ENCODE assay signal across 1 cellular context in the genomic region with DNA sequence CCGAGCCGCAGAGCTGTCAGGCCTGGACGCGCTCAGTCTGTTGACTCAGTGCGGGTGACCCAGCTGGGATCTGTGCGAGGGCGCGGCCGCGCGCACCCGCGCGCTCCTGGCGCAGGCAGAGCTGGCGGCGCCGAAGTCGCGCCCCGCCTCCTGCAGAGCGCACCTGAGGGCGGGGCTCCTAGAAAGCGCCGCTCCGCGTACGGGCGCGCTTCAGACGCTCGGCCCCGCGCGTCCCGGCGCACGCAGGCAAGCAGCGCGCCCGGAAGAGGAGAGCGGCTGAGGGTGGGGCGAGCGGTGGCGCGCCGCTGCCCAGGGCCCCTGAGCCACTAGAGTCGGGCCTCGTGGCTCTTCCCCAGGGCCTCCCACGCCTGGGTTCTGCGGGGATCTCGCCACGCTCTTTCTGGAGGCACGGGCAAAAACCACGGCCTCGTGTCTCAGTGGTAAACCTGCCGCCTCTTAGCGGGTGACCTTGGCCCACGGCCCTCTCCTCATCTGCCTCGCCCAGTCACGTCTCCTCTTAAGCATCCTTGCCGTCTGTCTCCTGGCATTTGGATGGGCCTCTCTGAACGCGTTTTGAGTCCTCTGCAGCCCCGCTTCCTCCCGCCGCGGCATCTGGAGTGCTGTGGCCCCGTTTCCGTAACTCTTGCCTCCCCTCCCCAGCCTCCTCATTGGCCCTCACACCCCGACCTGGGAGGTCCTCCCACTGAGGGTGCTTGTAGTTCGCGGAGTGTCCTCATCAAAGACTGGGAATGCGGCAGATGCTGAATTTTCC.
A peak's percentile ranks its signal among the peaks of the same experiment; 100 is the strongest.
TF ChIP-seq lines count a peak whose summit lies in the region.

A gene with protein sequence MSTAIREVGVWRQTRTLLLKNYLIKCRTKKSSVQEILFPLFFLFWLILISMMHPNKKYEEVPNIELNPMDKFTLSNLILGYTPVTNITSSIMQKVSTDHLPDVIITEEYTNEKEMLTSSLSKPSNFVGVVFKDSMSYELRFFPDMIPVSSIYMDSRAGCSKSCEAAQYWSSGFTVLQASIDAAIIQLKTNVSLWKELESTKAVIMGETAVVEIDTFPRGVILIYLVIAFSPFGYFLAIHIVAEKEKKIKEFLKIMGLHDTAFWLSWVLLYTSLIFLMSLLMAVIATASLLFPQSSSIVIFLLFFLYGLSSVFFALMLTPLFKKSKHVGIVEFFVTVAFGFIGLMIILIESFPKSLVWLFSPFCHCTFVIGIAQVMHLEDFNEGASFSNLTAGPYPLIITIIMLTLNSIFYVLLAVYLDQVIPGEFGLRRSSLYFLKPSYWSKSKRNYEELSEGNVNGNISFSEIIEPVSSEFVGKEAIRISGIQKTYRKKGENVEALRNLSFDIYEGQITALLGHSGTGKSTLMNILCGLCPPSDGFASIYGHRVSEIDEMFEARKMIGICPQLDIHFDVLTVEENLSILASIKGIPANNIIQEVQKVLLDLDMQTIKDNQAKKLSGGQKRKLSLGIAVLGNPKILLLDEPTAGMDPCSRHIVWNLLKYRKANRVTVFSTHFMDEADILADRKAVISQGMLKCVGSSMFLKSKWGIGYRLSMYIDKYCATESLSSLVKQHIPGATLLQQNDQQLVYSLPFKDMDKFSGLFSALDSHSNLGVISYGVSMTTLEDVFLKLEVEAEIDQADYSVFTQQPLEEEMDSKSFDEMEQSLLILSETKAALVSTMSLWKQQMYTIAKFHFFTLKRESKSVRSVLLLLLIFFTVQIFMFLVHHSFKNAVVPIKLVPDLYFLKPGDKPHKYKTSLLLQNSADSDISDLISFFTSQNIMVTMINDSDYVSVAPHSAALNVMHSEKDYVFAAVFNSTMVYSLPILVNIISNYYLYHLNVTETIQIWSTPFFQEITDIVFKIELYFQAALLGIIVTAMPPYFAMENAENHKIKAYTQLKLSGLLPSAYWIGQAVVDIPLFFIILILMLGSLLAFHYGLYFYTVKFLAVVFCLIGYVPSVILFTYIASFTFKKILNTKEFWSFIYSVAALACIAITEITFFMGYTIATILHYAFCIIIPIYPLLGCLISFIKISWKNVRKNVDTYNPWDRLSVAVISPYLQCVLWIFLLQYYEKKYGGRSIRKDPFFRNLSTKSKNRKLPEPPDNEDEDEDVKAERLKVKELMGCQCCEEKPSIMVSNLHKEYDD (N-terminal part only) (minus strand): TSS at position 74 of the 772 bp plus-strand sequence. CDS start 12,718 bp downstream, outside the sequence.

TF ChIP-seq in HepG2, 621 proteins besides CTCF, POLR2A, EP300 and RAD21 (continued from another document and continues in another):
- TF ChIP-seq, protein P1, sequence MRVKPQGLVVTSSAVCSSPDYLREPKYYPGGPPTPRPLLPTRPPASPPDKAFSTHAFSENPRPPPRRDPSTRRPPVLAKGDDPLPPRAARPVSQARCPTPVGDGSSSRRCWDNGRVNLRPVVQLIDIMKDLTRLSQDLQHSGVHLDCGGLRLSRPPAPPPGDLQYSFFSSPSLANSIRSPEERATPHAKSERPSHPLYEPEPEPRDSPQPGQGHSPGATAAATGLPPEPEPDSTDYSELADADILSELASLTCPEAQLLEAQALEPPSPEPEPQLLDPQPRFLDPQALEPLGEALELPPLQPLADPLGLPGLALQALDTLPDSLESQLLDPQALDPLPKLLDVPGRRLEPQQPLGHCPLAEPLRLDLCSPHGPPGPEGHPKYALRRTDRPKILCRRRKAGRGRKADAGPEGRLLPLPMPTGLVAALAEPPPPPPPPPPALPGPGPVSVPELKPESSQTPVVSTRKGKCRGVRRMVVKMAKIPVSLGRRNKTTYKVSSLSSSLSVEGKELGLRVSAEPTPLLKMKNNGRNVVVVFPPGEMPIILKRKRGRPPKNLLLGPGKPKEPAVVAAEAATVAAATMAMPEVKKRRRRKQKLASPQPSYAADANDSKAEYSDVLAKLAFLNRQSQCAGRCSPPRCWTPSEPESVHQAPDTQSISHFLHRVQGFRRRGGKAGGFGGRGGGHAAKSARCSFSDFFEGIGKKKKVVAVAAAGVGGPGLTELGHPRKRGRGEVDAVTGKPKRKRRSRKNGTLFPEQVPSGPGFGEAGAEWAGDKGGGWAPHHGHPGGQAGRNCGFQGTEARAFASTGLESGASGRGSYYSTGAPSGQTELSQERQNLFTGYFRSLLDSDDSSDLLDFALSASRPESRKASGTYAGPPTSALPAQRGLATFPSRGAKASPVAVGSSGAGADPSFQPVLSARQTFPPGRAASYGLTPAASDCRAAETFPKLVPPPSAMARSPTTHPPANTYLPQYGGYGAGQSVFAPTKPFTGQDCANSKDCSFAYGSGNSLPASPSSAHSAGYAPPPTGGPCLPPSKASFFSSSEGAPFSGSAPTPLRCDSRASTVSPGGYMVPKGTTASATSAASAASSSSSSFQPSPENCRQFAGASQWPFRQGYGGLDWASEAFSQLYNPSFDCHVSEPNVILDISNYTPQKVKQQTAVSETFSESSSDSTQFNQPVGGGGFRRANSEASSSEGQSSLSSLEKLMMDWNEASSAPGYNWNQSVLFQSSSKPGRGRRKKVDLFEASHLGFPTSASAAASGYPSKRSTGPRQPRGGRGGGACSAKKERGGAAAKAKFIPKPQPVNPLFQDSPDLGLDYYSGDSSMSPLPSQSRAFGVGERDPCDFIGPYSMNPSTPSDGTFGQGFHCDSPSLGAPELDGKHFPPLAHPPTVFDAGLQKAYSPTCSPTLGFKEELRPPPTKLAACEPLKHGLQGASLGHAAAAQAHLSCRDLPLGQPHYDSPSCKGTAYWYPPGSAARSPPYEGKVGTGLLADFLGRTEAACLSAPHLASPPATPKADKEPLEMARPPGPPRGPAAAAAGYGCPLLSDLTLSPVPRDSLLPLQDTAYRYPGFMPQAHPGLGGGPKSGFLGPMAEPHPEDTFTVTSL (CRISPR knock-in tag; IDR thresholded peaks at IDR 0.05; ENCODE audit: borderline replicate concordance) = no peak
- no peak; the same call in 1 of the 2 replicates for TF ChIP-seq HOXD1 (CRISPR knock-in tag; IDR thresholded peaks at IDR 0.05)
- TF ChIP-seq, protein P2, sequence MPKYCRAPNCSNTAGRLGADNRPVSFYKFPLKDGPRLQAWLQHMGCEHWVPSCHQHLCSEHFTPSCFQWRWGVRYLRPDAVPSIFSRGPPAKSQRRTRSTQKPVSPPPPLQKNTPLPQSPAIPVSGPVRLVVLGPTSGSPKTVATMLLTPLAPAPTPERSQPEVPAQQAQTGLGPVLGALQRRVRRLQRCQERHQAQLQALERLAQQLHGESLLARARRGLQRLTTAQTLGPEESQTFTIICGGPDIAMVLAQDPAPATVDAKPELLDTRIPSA (CRISPR knock-in tag; IDR thresholded peaks at IDR 0.05; ENCODE audit: borderline replicate concordance) = peak; percentile 96; the same call in 1 of the 2 replicates
- peak; percentile 98 for TF ChIP-seq POLR2G (IDR thresholded peaks at IDR 0.05; ENCODE audit: low read depth, low read length)
- TF ChIP-seq, protein P3, sequence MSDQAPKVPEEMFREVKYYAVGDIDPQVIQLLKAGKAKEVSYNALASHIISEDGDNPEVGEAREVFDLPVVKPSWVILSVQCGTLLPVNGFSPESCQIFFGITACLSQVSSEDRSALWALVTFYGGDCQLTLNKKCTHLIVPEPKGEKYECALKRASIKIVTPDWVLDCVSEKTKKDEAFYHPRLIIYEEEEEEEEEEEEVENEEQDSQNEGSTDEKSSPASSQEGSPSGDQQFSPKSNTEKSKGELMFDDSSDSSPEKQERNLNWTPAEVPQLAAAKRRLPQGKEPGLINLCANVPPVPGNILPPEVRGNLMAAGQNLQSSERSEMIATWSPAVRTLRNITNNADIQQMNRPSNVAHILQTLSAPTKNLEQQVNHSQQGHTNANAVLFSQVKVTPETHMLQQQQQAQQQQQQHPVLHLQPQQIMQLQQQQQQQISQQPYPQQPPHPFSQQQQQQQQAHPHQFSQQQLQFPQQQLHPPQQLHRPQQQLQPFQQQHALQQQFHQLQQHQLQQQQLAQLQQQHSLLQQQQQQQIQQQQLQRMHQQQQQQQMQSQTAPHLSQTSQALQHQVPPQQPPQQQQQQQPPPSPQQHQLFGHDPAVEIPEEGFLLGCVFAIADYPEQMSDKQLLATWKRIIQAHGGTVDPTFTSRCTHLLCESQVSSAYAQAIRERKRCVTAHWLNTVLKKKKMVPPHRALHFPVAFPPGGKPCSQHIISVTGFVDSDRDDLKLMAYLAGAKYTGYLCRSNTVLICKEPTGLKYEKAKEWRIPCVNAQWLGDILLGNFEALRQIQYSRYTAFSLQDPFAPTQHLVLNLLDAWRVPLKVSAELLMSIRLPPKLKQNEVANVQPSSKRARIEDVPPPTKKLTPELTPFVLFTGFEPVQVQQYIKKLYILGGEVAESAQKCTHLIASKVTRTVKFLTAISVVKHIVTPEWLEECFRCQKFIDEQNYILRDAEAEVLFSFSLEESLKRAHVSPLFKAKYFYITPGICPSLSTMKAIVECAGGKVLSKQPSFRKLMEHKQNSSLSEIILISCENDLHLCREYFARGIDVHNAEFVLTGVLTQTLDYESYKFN (CRISPR knock-in tag; conservative IDR thresholded peaks at IDR 0.05) = peak; percentile 62; the same call in 1 of the 2 replicates
- peak; percentile 39; the same call in 1 of the 2 replicates for TF ChIP-seq ZNF510 (CRISPR knock-in tag; IDR thresholded peaks at IDR 0.05; ENCODE audit: low read depth)
- peak; percentile 71; the same call in 1 of the 2 replicates for TF ChIP-seq DNMT1 (CRISPR knock-in tag; IDR thresholded peaks at IDR 0.05)
- TF ChIP-seq, protein P4, sequence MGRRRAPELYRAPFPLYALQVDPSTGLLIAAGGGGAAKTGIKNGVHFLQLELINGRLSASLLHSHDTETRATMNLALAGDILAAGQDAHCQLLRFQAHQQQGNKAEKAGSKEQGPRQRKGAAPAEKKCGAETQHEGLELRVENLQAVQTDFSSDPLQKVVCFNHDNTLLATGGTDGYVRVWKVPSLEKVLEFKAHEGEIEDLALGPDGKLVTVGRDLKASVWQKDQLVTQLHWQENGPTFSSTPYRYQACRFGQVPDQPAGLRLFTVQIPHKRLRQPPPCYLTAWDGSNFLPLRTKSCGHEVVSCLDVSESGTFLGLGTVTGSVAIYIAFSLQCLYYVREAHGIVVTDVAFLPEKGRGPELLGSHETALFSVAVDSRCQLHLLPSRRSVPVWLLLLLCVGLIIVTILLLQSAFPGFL (CRISPR knock-in tag; IDR thresholded peaks at IDR 0.05) = no peak
- TF ChIP-seq RFX1 (IDR thresholded peaks at IDR 0.05) = no peak
- TF ChIP-seq RBM22 (optimal IDR thresholded peaks at IDR 0.05; ENCODE audit: low read length) = no peak
- TF ChIP-seq, protein P5, sequence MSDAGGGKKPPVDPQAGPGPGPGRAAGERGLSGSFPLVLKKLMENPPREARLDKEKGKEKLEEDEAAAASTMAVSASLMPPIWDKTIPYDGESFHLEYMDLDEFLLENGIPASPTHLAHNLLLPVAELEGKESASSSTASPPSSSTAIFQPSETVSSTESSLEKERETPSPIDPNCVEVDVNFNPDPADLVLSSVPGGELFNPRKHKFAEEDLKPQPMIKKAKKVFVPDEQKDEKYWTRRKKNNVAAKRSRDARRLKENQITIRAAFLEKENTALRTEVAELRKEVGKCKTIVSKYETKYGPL (CRISPR knock-in tag; IDR thresholded peaks at IDR 0.05) = no peak
- no peak for TF ChIP-seq ZSCAN25 (CRISPR knock-in tag; IDR thresholded peaks at IDR 0.05)
- TF ChIP-seq, protein P6, sequence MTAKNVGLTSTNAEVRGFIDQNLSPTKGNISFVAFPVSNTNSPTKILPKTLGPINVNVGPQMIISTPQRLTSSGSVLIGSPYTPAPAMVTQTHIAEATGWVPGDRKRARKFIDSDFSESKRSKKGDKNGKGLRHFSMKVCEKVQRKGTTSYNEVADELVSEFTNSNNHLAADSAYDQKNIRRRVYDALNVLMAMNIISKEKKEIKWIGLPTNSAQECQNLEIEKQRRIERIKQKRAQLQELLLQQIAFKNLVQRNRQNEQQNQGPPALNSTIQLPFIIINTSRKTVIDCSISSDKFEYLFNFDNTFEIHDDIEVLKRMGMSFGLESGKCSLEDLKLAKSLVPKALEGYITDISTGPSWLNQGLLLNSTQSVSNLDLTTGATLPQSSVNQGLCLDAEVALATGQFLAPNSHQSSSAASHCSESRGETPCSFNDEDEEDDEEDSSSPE (CRISPR knock-in tag; IDR thresholded peaks at IDR 0.05) = peak; percentile 76
- TF ChIP-seq TBL1XR1 (IDR thresholded peaks at IDR 0.05; ENCODE audit: borderline replicate concordance, low read length, partially characterized antibody) = no peak
- no peak for TF ChIP-seq CCAR2 (optimal IDR thresholded peaks at IDR 0.05; ENCODE audit: low read depth, low read length)
- peak; percentile 54 for TF ChIP-seq SALL2 (CRISPR knock-in tag; IDR thresholded peaks at IDR 0.05)
- TF ChIP-seq ZSCAN31 (CRISPR knock-in tag; IDR thresholded peaks at IDR 0.05; ENCODE audit: low read depth) = peak; percentile 98
- TF ChIP-seq, protein P7, sequence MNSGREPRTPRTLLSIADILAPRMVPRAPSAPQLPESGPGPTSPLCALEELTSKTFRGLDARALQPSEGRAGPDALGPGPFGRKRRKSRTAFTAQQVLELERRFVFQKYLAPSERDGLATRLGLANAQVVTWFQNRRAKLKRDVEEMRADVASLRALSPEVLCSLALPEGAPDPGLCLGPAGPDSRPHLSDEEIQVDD (CRISPR knock-in tag; IDR thresholded peaks at IDR 0.05; ENCODE audit: borderline replicate concordance) = peak; percentile 95; the same call in 1 of the 2 replicates
- no peak for TF ChIP-seq GZF1 (CRISPR knock-in tag; IDR thresholded peaks at IDR 0.05)
- peak; percentile 87 for TF ChIP-seq SALL1 (CRISPR knock-in tag; IDR thresholded peaks at IDR 0.05)
- TF ChIP-seq KLF12 (CRISPR knock-in tag; IDR thresholded peaks at IDR 0.05; ENCODE audit: borderline replicate concordance) = peak; percentile 65; the same call in 1 of the 2 replicates
- TF ChIP-seq ZNF747 (CRISPR knock-in tag; IDR thresholded peaks at IDR 0.05; ENCODE audit: borderline replicate concordance) = peak; percentile 93; the same call in 1 of the 2 replicates
